Comparison of ENCODE assay signal across 13 cellular contexts in genomic region chr2:29583104-29583503, GRCh38.
DNase-seq lines count a peak whose midpoint lies in the region; ATAC-seq and TF ChIP-seq lines count a peak whose summit lies in the region.
"Had no signal": no experiment of that assay in that cellular context is flagged by ENCODE, and none has a peak within 500 bp of the region (broad histone marks: within the 10 kb centered on the region; RNA-seq: fewer than 3 reads in every experiment).

No MANE protein-coding gene starts in this region.

- no peak overlapping the region for H3K23ac ChIP-seq in mesendoderm (ENCODE audit: low read length)

- TF ChIP-seq CTCF in 22Rv1 (IDR thresholded peaks at IDR 0.05) = no peak

- H2BK5ac ChIP-seq in mesendoderm (ENCODE audit: low read length) = no peak overlapping the region

- no peaks in the 10 kb centered on the region for H3K27me3 ChIP-seq in mesendoderm (ENCODE audit: insufficient read depth, low read length, poor library complexity)

- H4K5ac ChIP-seq in mesendoderm (ENCODE audit: low read length) = no peak overlapping the region

- no peak overlapping the region for H3K9ac ChIP-seq in mesendoderm (ENCODE audit: low read length)

- no peak overlapping the region for H3K4me2 ChIP-seq in mesendoderm (ENCODE audit: low read length)

- H3K27ac ChIP-seq in 22Rv1 (0 out of 2 replicates have a peak overlapping the region, but pooled peaks have one; percentile 6), mesendoderm (ENCODE audit: low read depth, low read length) (no peak overlapping the region)

- no peak overlapping the region for H4K8ac ChIP-seq in mesendoderm (ENCODE audit: low read depth, low read length)

- H3K18ac ChIP-seq in mesendoderm (ENCODE audit: low read length) = no peak overlapping the region

- DNase-seq in amniotic epithelial cell (ENCODE audit: low read depth) (peak; percentile 60), D341Med (ENCODE audit: low spot score) (no peak), mesendoderm (no peak), left lobe of liver (ENCODE audit: low spot score) (no peak), NAMALWA (ENCODE audit: low spot score) (no peak)
- DNase-seq: activated naive CD4-positive, alpha-beta T cell treated with anti-CD3 and anti-CD28 coated beads for 36 hours; DMS153; NCI-H1694; NCI-H526; T1000 had no signal

- H2BK120ac ChIP-seq in mesendoderm (ENCODE audit: low read depth, low read length) = no peak overlapping the region

- ATAC-seq in GM18870 (IDR thresholded peaks at IDR 0.05; ENCODE audit: unreplicated experiment) = peak; percentile 75
- peak; percentile 76 for ATAC-seq in HG02798 (IDR thresholded peaks at IDR 0.05; ENCODE audit: poor library complexity, unreplicated experiment)
- no peak for ATAC-seq in left lobe of liver

- no peaks in the 10 kb centered on the region for H3K4me1 ChIP-seq in mesendoderm (ENCODE audit: control insufficient read depth, low read depth, low read length)

- no peak overlapping the region for H3K4ac ChIP-seq in mesendoderm (ENCODE audit: low read depth, low read length)

- no peak overlapping the region for H3K56ac ChIP-seq in mesendoderm (ENCODE audit: low read length)

- H3K36me3 ChIP-seq in mesendoderm (ENCODE audit: control insufficient read depth, insufficient read depth, low read length) = no peaks in the 10 kb centered on the region

- no CpG with 5 or more reads among the region's 1 CpG for WGBS in mesendoderm (ENCODE audit: extremely low coverage, insufficient coverage, low lambda C conversion rate)

- H2AK5ac ChIP-seq in mesendoderm (ENCODE audit: low read length) = no peak overlapping the region

- H3K79me1 ChIP-seq in mesendoderm (ENCODE audit: low read length) = no peaks in the 10 kb centered on the region

- H3K79me2 ChIP-seq in mesendoderm (ENCODE audit: control insufficient read depth, insufficient read depth, low read length) = no peaks in the 10 kb centered on the region

- H2BK15ac ChIP-seq in mesendoderm (replicated peaks; ENCODE audit: low read depth) = no peak overlapping the region

- no peak overlapping the region for H3K4me3 ChIP-seq in mesendoderm (ENCODE audit: low read length)
